11 cellular contexts compared by ENCODE assay signal in the genomic region with DNA sequence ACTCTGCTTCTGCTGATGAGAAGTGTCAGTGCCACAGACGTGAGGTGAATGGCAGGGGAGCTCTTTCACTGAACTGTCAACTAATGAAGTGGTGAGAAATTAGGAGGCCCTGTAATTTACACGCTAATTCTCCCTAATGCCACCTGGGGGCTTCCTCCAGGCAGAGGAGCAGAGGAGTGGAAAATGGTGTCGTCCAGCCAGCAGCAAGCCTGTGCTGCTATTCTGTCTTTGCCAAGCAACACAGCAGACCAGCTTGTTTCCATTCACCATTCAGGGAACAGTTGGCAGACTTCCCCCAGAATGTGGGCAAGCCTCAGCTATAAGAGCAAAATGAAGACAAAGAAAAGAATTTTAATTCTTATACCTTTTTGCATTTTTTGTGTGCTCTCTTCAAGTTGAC.
DNase-seq lines count a peak whose midpoint lies in the region; TF ChIP-seq lines count a peak whose summit lies in the region.
"Had no signal": no experiment of that assay in that cellular context is flagged by ENCODE, and none has a peak within 500 bp of the region (broad histone marks: within the 10 kb centered on the region; RNA-seq: fewer than 3 reads in every experiment).

No MANE protein-coding gene starts in this region.

- DNase-seq in NCI-H524 (lab: John Stamatoyannopoulos, UW) = peak; percentile 11 to 37
- no peak for DNase-seq in NCI-H524 treated with DMSO at 0.1 percent for 48 hours (lab: John Stamatoyannopoulos, UW)
- DNase-seq in RPMI7951 (ENCODE audit: low read depth) = peak; percentile 20
- peak; percentile 68 for DNase-seq in globus pallidus (ENCODE audit: low spot score)
- DNase-seq in retinal pigment epithelial cell (ENCODE audit: low read depth) = peak; percentile 35
- DNase-seq in DMS114 treated with DMSO at 0.1 percent for 48 hours (lab: John Stamatoyannopoulos, UW; ENCODE audit: unreplicated experiment) = no peak
- no peak for DNase-seq in NCI-H2029 treated with DMSO at 0.1 percent for 48 hours (lab: John Stamatoyannopoulos, UW)
- DNase-seq in GDM1 (lab: John Stamatoyannopoulos, UW) = no peak
- DNase-seq: activated CD4-positive, alpha-beta T cell treated with anti-CD3 and anti-CD28 coated beads for 48 hours; mucosa of descending colon; stimulated activated naive CD8-positive, alpha-beta T cell treated with anti-CD3 and anti-CD28 coated beads, Interleukin-15, Interleukin-2, amounts not matched to agents 100 U/mL and 50 U/mL, for 24 hours had no signal

- peak; percentile 13 for TF ChIP-seq CTCF in retinal pigment epithelial cell (conservative IDR thresholded peaks at IDR 0.05; ENCODE audit: low read depth, low read length)

- no peak overlapping the region for H3K4me3 ChIP-seq in retinal pigment epithelial cell (ENCODE audit: low read length)
- H3K4me3 ChIP-seq: mucosa of descending colon had no signal

Comparison
In these comparisons a context has a peak if more than half of its experiments do, and no peak if none do; other contexts are left out.
1. DNase-seq: peak in NCI-H524 (2 of 2), RPMI7951 (single experiment), globus pallidus (single experiment) and retinal pigment epithelial cell (single experiment); none in NCI-H524 treated with DMSO at 0.1 percent for 48 hours (single experiment), DMS114 treated with DMSO at 0.1 percent for 48 hours (single experiment), NCI-H2029 treated with DMSO at 0.1 percent for 48 hours (single experiment) and GDM1 (single experiment).